ENCODE assay signal across 8 cellular contexts in genomic region chr12:22356231-22356630, GRCh38. TPM values are rescaled to one million over a fixed set of nuclear protein-coding genes. Genes with fewer than 3 reads are reported as not detected.
"Had no signal": no experiment of that assay in that cellular context is flagged by ENCODE, and none has a peak within 500 bp of the region (broad histone marks: within the 10 kb centered on the region; RNA-seq: fewer than 3 reads in every experiment).

No MANE protein-coding gene starts in this region.

- H3K9ac ChIP-seq: GM23248 had no signal

- H3K27ac Mint-ChIP-seq: H9, HFFc6 had no signal

- ATAC-seq: HCT116 had no signal

- H2AFZ ChIP-seq: GM23248 had no signal

- H3K4me3 Mint-ChIP-seq: H9, HFFc6 had no signal

- H3K27ac ChIP-seq: GM23248 had no signal

- H3K4me3 ChIP-seq: GM23248, HAP-1 had no signal

- H3K4me1 ChIP-seq: HAP-1 had no signal

- H3K9me3 Mint-ChIP-seq: H9, HFFc6 had no signal

- H3K4me1 Mint-ChIP-seq: H9 had no signal

- H3K36me3 ChIP-seq: HAP-1 had no signal

- DNase-seq: GM23248, GOT3, H7, H9, HCEC 1CT, HFFc6 had no signal

RNA-seq across cellular contexts. Expression of gene ST8SIA1, which starts 21.7 kb away (rescaled TPM):
- total RNA-seq: GM23248, H9, HFFc6 had no signal
